29 cellular contexts compared by ENCODE assay signal in genomic region chr1:10710489-10710888, GRCh38.
DNase-seq lines count a peak whose midpoint lies in the region; ATAC-seq and TF ChIP-seq lines count a peak whose summit lies in the region.
"Had no signal": no experiment of that assay in that cellular context is flagged by ENCODE, and none has a peak within 500 bp of the region (broad histone marks: within the 10 kb centered on the region; RNA-seq: fewer than 3 reads in every experiment).

No MANE protein-coding gene starts in this region.

- peaks cover 4% of the 10 kb centered on the region for H3K27me3 Mint-ChIP-seq in endodermal cell (ENCODE audit: insufficient read depth)
- H3K27me3 Mint-ChIP-seq: activated naive CD8-positive, alpha-beta T cell had no signal

- 84 to 96% methylated on average over 5 to 7 of the region's 7 CpGs for WGBS in endodermal cell (ENCODE audit: insufficient coverage in 1 of 2, insufficient read length in 1 of 2), 2 experiments

- H3K4me1 Mint-ChIP-seq in endodermal cell = peaks cover 10% of the 10 kb centered on the region
- H3K4me1 Mint-ChIP-seq: immature natural killer cell had no signal

- no peaks in the 10 kb centered on the region for H3K4me1 ChIP-seq in endodermal cell (ENCODE audit: control insufficient read depth, insufficient read depth, low read length)
- H3K4me1 ChIP-seq: breast epithelium, HAP-1, Peyer's patch, SJCRH30 had no signal

- no peak overlapping the region for H3K4me3 Mint-ChIP-seq in endodermal cell
- H3K4me3 Mint-ChIP-seq: activated naive CD8-positive, alpha-beta T cell; CD4-positive, alpha-beta T cell; immature natural killer cell; nephron progenitor cell had no signal

- no peak overlapping the region for H3K9ac ChIP-seq in endodermal cell (ENCODE audit: extremely low read depth, low read length, poor library complexity, severe bottlenecking)

- no peaks in the 10 kb centered on the region for H3K36me3 Mint-ChIP-seq in endodermal cell (ENCODE audit: low read depth)
- H3K36me3 Mint-ChIP-seq: activated naive CD8-positive, alpha-beta T cell; immature natural killer cell had no signal

- H3K27ac ChIP-seq in C4-2B = peak overlapping the region; percentile 43
- H3K27ac ChIP-seq in endodermal cell (ENCODE audit: low read depth, low read length) = peak overlapping the region; percentile 97
- H3K27ac ChIP-seq: breast epithelium, pancreas, Peyer's patch, SJCRH30, tibial artery, WERI-Rb-1 had no signal

- H3K4me3 ChIP-seq in endodermal cell (ENCODE audit: low read length) = no peak overlapping the region
- H3K4me3 ChIP-seq: breast epithelium, HAP-1, pancreas, Peyer's patch, SJCRH30, tibial artery had no signal

- H3K36me3 ChIP-seq in endodermal cell (ENCODE audit: control insufficient read depth, insufficient read depth, low read length) = no peaks in the 10 kb centered on the region
- H3K36me3 ChIP-seq: breast epithelium, HAP-1, pancreas, SJCRH30, tibial artery had no signal

- TF ChIP-seq CTCF in C4-2B (conservative IDR thresholded peaks at IDR 0.05) (no peak), endodermal cell (conservative IDR thresholded peaks at IDR 0.05) (no peak)

- H3K9me3 Mint-ChIP-seq in endodermal cell = no peaks in the 10 kb centered on the region
- H3K9me3 Mint-ChIP-seq: CD4-positive, alpha-beta T cell; immature natural killer cell; nephron progenitor cell had no signal

- no peaks in the 10 kb centered on the region for H3K27me3 ChIP-seq in endodermal cell (ENCODE audit: control insufficient read depth, insufficient read depth, low read length, poor library complexity, severe bottlenecking)
- H3K27me3 ChIP-seq: pancreas, Peyer's patch had no signal

- ATAC-seq in HG03135 (IDR thresholded peaks at IDR 0.05; ENCODE audit: unreplicated experiment) (no peak), HG03045 (IDR thresholded peaks at IDR 0.05; ENCODE audit: unreplicated experiment) (no peak)
- ATAC-seq: pancreas had no signal

- H3K27ac Mint-ChIP-seq in endodermal cell = no peak overlapping the region
- H3K27ac Mint-ChIP-seq: activated naive CD8-positive, alpha-beta T cell; CD4-positive, alpha-beta T cell; immature natural killer cell; nephron progenitor cell had no signal

- no peaks in the 10 kb centered on the region for H3K9me3 ChIP-seq in endodermal cell (ENCODE audit: control insufficient read depth, low read length)
- H3K9me3 ChIP-seq: breast epithelium, HAP-1, pancreas, Peyer's patch, SJCRH30, tibial artery had no signal

- DNase-seq in NCI-H1092 treated with DMSO at 0.1 percent for 48 hours (lab: John Stamatoyannopoulos, UW) = peak; percentile 85
- peak; percentile 5 for DNase-seq in NCI-H345 treated with DMSO at 0.1 percent for 48 hours (lab: John Stamatoyannopoulos, UW; ENCODE audit: unreplicated experiment)
- no peak for DNase-seq in endodermal cell
- DNase-seq in hypothalamus (lab: John Stamatoyannopoulos, UW) = no peak
- no peak for DNase-seq in T-helper 9 cell
- DNase-seq: activated CD4-positive, alpha-beta T cell treated with anti-CD3 and anti-CD28 coated beads for 4 hours; activated effector memory CD4-positive, alpha-beta T cell treated with Interleukin-2 at 50 U/mL for 16 hours; activated T-cell treated with anti-CD3 and anti-CD28 coated beads, Interleukin-2, amount 50 U/mL, for 1 hour; AML-193; CD4-positive, alpha-beta T cell; immature natural killer cell; Karpas-422; left cardiac atrium; NCI-H2171; NCI-H526 treated with DMSO at 0.1 percent for 48 hours; nephron progenitor cell; Peyer's patch; SJCRH30; stimulated activated CD4-positive, alpha-beta T cell treated with anti-CD3 and anti-CD28 coated beads, Interleukin-1b, Interleukin-23, amount 100 ng/mL, for 48 hours; SW 1271; tibial artery; WERI-Rb-1 had no signal

Comparison
In these comparisons a context has a peak if more than half of its experiments do, and no peak if none do; other contexts are left out.
1. DNase-seq: peak in NCI-H1092 treated with DMSO at 0.1 percent for 48 hours (single experiment) and NCI-H345 treated with DMSO at 0.1 percent for 48 hours (single experiment); none in endodermal cell (single experiment), hypothalamus (0 of 51) and T-helper 9 cell (single experiment).